In genomic region chr10:46540412-46541016, GRCh38 we compare ENCODE assay signal across 1 cellular context.
TF ChIP-seq lines count a peak whose summit lies in the region.

No MANE protein-coding gene starts in this region.

TF ChIP-seq in K562, 482 proteins besides CTCF, POLR2A, EP300 and RAD21:
- TF ChIP-seq ZNF224 (CRISPR knock-in tag; IDR thresholded peaks at IDR 0.05), result no peak
- TF ChIP-seq BDP1 (IDR thresholded peaks at IDR 0.05; ENCODE audit: insufficient read depth, insufficient read length), result no peak
- TF ChIP-seq MXD1 (CRISPR knock-in tag; IDR thresholded peaks at IDR 0.05; ENCODE audit: borderline replicate concordance, poor library complexity, severe bottlenecking), result no peak
- TF ChIP-seq ELF4 (CRISPR knock-in tag; IDR thresholded peaks at IDR 0.05), result no peak
- no peak for TF ChIP-seq FOXM1 (IDR thresholded peaks at IDR 0.05; ENCODE audit: low read depth)
- no peak for TF ChIP-seq FOXM1 (CRISPR knock-in tag; IDR thresholded peaks at IDR 0.05; ENCODE audit: low read depth)
- 0 out of 2 replicates have a peak, but pooled peaks have one; percentile 34 for TF ChIP-seq ZNF583 (CRISPR knock-in tag; IDR thresholded peaks at IDR 0.05)
- TF ChIP-seq KLF1 (tag; IDR thresholded peaks at IDR 0.05), result 0 out of 2 replicates have a peak, but pooled peaks have one; percentile 36
- TF ChIP-seq EZH2 (IDR thresholded peaks at IDR 0.05; ENCODE audit: borderline replicate concordance, low read depth, low read length), result 0 out of 2 replicates have a peak, but pooled peaks have one; percentile 17
